30 cellular contexts compared by ENCODE assay signal in genomic region chr7:154709840-154710520, GRCh38.
"Had no signal": no experiment of that assay in that cellular context is flagged by ENCODE, and none has a peak within 500 bp of the region (broad histone marks: within the 10 kb centered on the region; RNA-seq: fewer than 3 reads in every experiment).

No MANE protein-coding gene starts in this region.

- H3K27me3 Mint-ChIP-seq: dendritic cell treated with granulocyte-macrophage colony-stimulating factor and Interleukin-4, amounts not matched to agents 40 ng/mL and 50 ng/mL, for 4 days; memory B cell; naive B cell; natural killer cell treated with Interleukin-12 subunit alpha and Interleukin-12 subunit beta and Interleukin-15 and Interleukin-18, amount 100 ng/mL, for 72 hours; stimulated activated naive B cell treated with anti-CD40 and anti-IgM and Interleukin-4, amounts not matched to agents 10 μg/mL and 1 μg/mL and 100 μg/mL, for 72 hours; stimulated activated naive CD8-positive, alpha-beta T cell treated with anti-CD3 and anti-CD28 coated beads, Interleukin-15, Interleukin-2, amounts not matched to agents 100 ng/mL and 50 ng/mL, for 24 hours had no signal

- FAIRE-seq: keratinocyte had no signal

- H3K27ac ChIP-seq: colonic mucosa, epithelial cell of prostate, esophagus muscularis mucosa, foreskin keratinocyte, gastroesophageal sphincter, heart right ventricle, psoas muscle, skin epidermis, spleen, thoracic aorta, tibial nerve, upper lobe of right lung, vagina had no signal

- H3K4me1 ChIP-seq: colonic mucosa, esophagus muscularis mucosa, foreskin keratinocyte, gastroesophageal sphincter, heart right ventricle, psoas muscle, spleen, tibial nerve, upper lobe of right lung, vagina had no signal

- H3K27ac Mint-ChIP-seq: dendritic cell treated with granulocyte-macrophage colony-stimulating factor and Interleukin-4, amounts not matched to agents 40 ng/mL and 50 ng/mL, for 4 days; endodermal cell; immature natural killer cell; memory B cell; naive B cell; natural killer cell treated with Interleukin-12 subunit alpha and Interleukin-12 subunit beta and Interleukin-15 and Interleukin-18, amount 100 ng/mL, for 72 hours; stimulated activated naive B cell treated with anti-CD40 and anti-IgM and Interleukin-4, amounts not matched to agents 10 μg/mL and 1 μg/mL and 100 μg/mL, for 72 hours; stimulated activated naive CD8-positive, alpha-beta T cell treated with anti-CD3 and anti-CD28 coated beads, Interleukin-15, Interleukin-2, amounts not matched to agents 100 ng/mL and 50 ng/mL, for 24 hours had no signal

- H3K4me3 Mint-ChIP-seq: dendritic cell treated with granulocyte-macrophage colony-stimulating factor and Interleukin-4, amounts not matched to agents 40 ng/mL and 50 ng/mL, for 4 days; endodermal cell; immature natural killer cell; memory B cell; naive B cell; natural killer cell treated with Interleukin-12 subunit alpha and Interleukin-12 subunit beta and Interleukin-15 and Interleukin-18, amount 100 ng/mL, for 72 hours; neural crest cell; stimulated activated naive B cell treated with anti-CD40 and anti-IgM and Interleukin-4, amounts not matched to agents 10 μg/mL and 1 μg/mL and 100 μg/mL, for 72 hours; stimulated activated naive CD8-positive, alpha-beta T cell treated with anti-CD3 and anti-CD28 coated beads, Interleukin-15, Interleukin-2, amounts not matched to agents 100 ng/mL and 50 ng/mL, for 24 hours had no signal

- H3K27me3 ChIP-seq: colonic mucosa, esophagus muscularis mucosa, foreskin keratinocyte, gastroesophageal sphincter, spleen, tibial nerve, upper lobe of right lung, vagina had no signal

- H3K9me3 ChIP-seq: colonic mucosa, thoracic aorta, upper lobe of right lung, vagina had no signal

- H3K36me3 ChIP-seq: colonic mucosa, esophagus muscularis mucosa, gastroesophageal sphincter, heart right ventricle, spleen, thoracic aorta, tibial nerve, upper lobe of right lung, vagina had no signal

- H3K4me3 ChIP-seq: colonic mucosa, esophagus muscularis mucosa, gastroesophageal sphincter, heart right ventricle, lung, psoas muscle, skin epidermis, spleen, thoracic aorta, tibial nerve, upper lobe of right lung, vagina had no signal

- H3K4me1 Mint-ChIP-seq: endodermal cell; immature natural killer cell; memory B cell; naive B cell; neural crest cell; stimulated activated naive B cell treated with anti-CD40 and anti-IgM and Interleukin-4, amounts not matched to agents 10 μg/mL and 1 μg/mL and 100 μg/mL, for 72 hours had no signal

- ATAC-seq: foreskin keratinocyte; gastroesophageal sphincter; heart right ventricle; left lobe of liver; natural killer cell treated with Interleukin-12 subunit alpha and Interleukin-12 subunit beta and Interleukin-15 and Interleukin-18, amount 100 ng/mL, for 72 hours; psoas muscle; right cardiac atrium; stimulated activated naive B cell treated with anti-CD40 and anti-IgM and Interleukin-4, amounts not matched to agents 10 μg/mL and 1 μg/mL and 100 μg/mL, for 72 hours; upper lobe of right lung had no signal

- H3K36me3 Mint-ChIP-seq: memory B cell; natural killer cell treated with Interleukin-12 subunit alpha and Interleukin-12 subunit beta and Interleukin-15 and Interleukin-18, amount 100 ng/mL, for 72 hours; stimulated activated naive B cell treated with anti-CD40 and anti-IgM and Interleukin-4, amounts not matched to agents 10 μg/mL and 1 μg/mL and 100 μg/mL, for 72 hours had no signal

- DNase-seq: colonic mucosa; effector CD8-positive, alpha-beta T cell; endodermal cell; foreskin keratinocyte; glutamatergic neuron; heart right ventricle; hypothalamus; immature natural killer cell; naive B cell; psoas muscle; right cardiac atrium; spleen; stimulated activated CD4-positive, alpha-beta T cell treated with anti-CD3 and anti-CD28 coated beads, Interleukin-2, amount 100 ng/mL, for 48 hours; stimulated activated naive B cell treated with anti-CD40 and anti-IgM and Interleukin-4, amounts not matched to agents 10 μg/mL and 1 μg/mL and 100 μg/mL, for 72 hours; upper lobe of right lung had no signal
